In the genomic region with DNA sequence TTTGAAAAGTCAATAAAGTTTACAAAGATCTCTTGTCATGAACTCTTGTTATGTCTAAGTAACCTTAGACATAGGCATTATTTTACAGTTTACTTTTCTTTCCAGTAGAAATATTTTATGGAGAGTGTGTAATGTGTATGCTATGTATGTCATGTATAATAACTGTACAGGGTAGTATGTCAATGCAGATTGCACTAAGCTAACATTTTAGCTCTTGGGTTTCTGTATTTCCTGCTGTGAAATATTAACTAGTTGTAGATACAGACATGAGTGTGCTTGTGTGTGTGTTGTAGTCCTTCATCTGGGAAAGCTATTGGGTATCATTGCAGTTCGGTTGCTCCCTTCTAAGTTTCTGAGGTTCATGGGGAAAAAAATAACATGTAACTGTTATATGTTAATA, we compare ENCODE assay signal across 16 cellular contexts.
DNase-seq lines count a peak whose midpoint lies in the region; TF ChIP-seq lines count a peak whose summit lies in the region.
"Had no signal": no experiment of that assay in that cellular context is flagged by ENCODE, and none has a peak within 500 bp of the region (broad histone marks: within the 10 kb centered on the region; RNA-seq: fewer than 3 reads in every experiment).

No MANE protein-coding gene starts in this region.

- no peak overlapping the region for H2AFZ ChIP-seq in fibroblast of lung (ENCODE audit: low read length)
- H2AFZ ChIP-seq in osteoblast (ENCODE audit: low read length): no peak overlapping the region

- H3K9me3 ChIP-seq in fibroblast of lung (ENCODE audit: control insufficient read depth, insufficient read depth, low read depth, low read length) (no peaks in the 10 kb centered on the region), osteoblast (ENCODE audit: low read depth, low read length) (no peaks in the 10 kb centered on the region)

- peak; percentile 58 for DNase-seq in EH (ENCODE audit: low read depth)
- DNase-seq in NCI-H69 (lab: John Stamatoyannopoulos, UW): peak; percentile 41
- DNase-seq in fibroblast of lung (ENCODE audit: low read depth in 2 of 2): peak; percentile 8 to 54
- no peak for DNase-seq in osteoblast (ENCODE audit: insufficient read length, low spot score, missing footprints)
- DNase-seq in AG08395 (ENCODE audit: low spot score): no peak
- no peak for DNase-seq in DMS114 treated with DMSO at 0.1 percent for 48 hours (lab: John Stamatoyannopoulos, UW; ENCODE audit: unreplicated experiment)
- DNase-seq in D341Med (ENCODE audit: low spot score): no peak
- DNase-seq in T-helper 2 cell treated with Interferon-gamma antibody and Interleukin-4, amounts not matched to agents 5 μg/mL and 100 μg/mL, for 36 hours (ENCODE audit: low spot score): no peak
- DNase-seq: activated CD4-positive, alpha-beta T cell treated with anti-CD3 and anti-CD28 coated beads, Interleukin-2, amount 50 U/mL, for 48 hours; activated naive CD4-positive, alpha-beta T cell; central memory CD4-positive, alpha-beta T cell; NCI-H524 treated with DMSO at 0.1 percent for 48 hours; stimulated activated CD4-positive, alpha-beta T cell treated with anti-CD3 and anti-CD28 coated beads, Interleukin-2, amount 100 ng/mL, for 48 hours had no signal

- H3K27ac ChIP-seq in fibroblast of lung (ENCODE audit: insufficient read depth, low read length) (peak overlapping the region; percentile 38), osteoblast (ENCODE audit: low read depth, low read length) (peak overlapping the region; percentile 19)

- H3K4me1 ChIP-seq in fibroblast of lung (ENCODE audit: control insufficient read depth, extremely low read depth, insufficient read depth, low read length): peaks cover 6% of the 10 kb centered on the region
- peaks cover 24% of the 10 kb centered on the region for H3K4me1 ChIP-seq in osteoblast (ENCODE audit: insufficient read depth, low read length)

- no peak overlapping the region for H3K27ac Mint-ChIP-seq in T-helper 2 cell treated with Interferon-gamma antibody and Interleukin-4, amounts not matched to agents 5 μg/mL and 100 μg/mL, for 36 hours
- H3K27ac Mint-ChIP-seq: stimulated activated memory B cell treated with anti-CD40 and anti-IgM and Interleukin-4, amounts not matched to agents 10 μg/mL and 1 μg/mL and 100 μg/mL, for 72 hours had no signal

- H3K36me3 ChIP-seq in fibroblast of lung (ENCODE audit: control insufficient read depth, insufficient read depth, low read length) (no peaks in the 10 kb centered on the region), osteoblast (ENCODE audit: insufficient read depth, low read length) (no peaks in the 10 kb centered on the region)

- H3K36me3 Mint-ChIP-seq in T-helper 2 cell treated with Interferon-gamma antibody and Interleukin-4, amounts not matched to agents 5 μg/mL and 100 μg/mL, for 36 hours (ENCODE audit: low read depth): no peaks in the 10 kb centered on the region
- H3K36me3 Mint-ChIP-seq: stimulated activated memory B cell treated with anti-CD40 and anti-IgM and Interleukin-4, amounts not matched to agents 10 μg/mL and 1 μg/mL and 100 μg/mL, for 72 hours had no signal

- TF ChIP-seq CTCF in fibroblast of lung (conservative IDR thresholded peaks at IDR 0.05 in 1 of 2, IDR thresholded peaks at IDR 0.05 in 1 of 2; ENCODE audit: low read depth in 1 of 2, low read length in 2 of 2) (no peak), osteoblast (IDR thresholded peaks at IDR 0.05; ENCODE audit: extremely low read depth, low read depth, low read length) (no peak)

- no peaks in the 10 kb centered on the region for H3K9me3 Mint-ChIP-seq in T-helper 2 cell treated with Interferon-gamma antibody and Interleukin-4, amounts not matched to agents 5 μg/mL and 100 μg/mL, for 36 hours
- H3K9me3 Mint-ChIP-seq: CD14-positive monocyte; IgD-negative memory B cell; stimulated activated memory B cell treated with anti-CD40 and anti-IgM and Interleukin-4, amounts not matched to agents 10 μg/mL and 1 μg/mL and 100 μg/mL, for 72 hours had no signal

- H4K20me1 ChIP-seq in fibroblast of lung (ENCODE audit: control insufficient read depth, extremely low read depth, insufficient read depth, low read length): no peaks in the 10 kb centered on the region
- peaks cover 37% of the 10 kb centered on the region for H4K20me1 ChIP-seq in osteoblast (ENCODE audit: insufficient read depth, low read length)

- peaks cover 18% of the 10 kb centered on the region for H3K4me1 Mint-ChIP-seq in T-helper 2 cell treated with Interferon-gamma antibody and Interleukin-4, amounts not matched to agents 5 μg/mL and 100 μg/mL, for 36 hours (ENCODE audit: low read depth)

- H3K79me2 ChIP-seq in fibroblast of lung (ENCODE audit: control insufficient read depth, insufficient read depth, low read length) (peaks cover 21% of the 10 kb centered on the region), osteoblast (ENCODE audit: insufficient read depth, low read length) (peaks cover 89% of the 10 kb centered on the region)

- H3K9ac ChIP-seq in fibroblast of lung (ENCODE audit: insufficient read depth, low read length): no peak overlapping the region

- H3K4me3 ChIP-seq in fibroblast of lung (replicated peaks in 1 of 4; ENCODE audit: control extremely low read depth in 1 of 4, insufficient read depth in 1 of 4, low read depth in 3 of 4, low read length in 4 of 4) (peak overlapping the region in 2 of 4 experiments; percentile 8 to 25), osteoblast (ENCODE audit: insufficient read depth, low read length) (no peak overlapping the region)

- H3K27me3 Mint-ChIP-seq in T-helper 2 cell treated with Interferon-gamma antibody and Interleukin-4, amounts not matched to agents 5 μg/mL and 100 μg/mL, for 36 hours (ENCODE audit: low read depth): no peaks in the 10 kb centered on the region
- H3K27me3 Mint-ChIP-seq: IgD-negative memory B cell; stimulated activated memory B cell treated with anti-CD40 and anti-IgM and Interleukin-4, amounts not matched to agents 10 μg/mL and 1 μg/mL and 100 μg/mL, for 72 hours had no signal

- H3K4me2 ChIP-seq in fibroblast of lung (ENCODE audit: extremely low read depth, insufficient read depth, low read length) (peak overlapping the region; percentile 72), osteoblast (ENCODE audit: insufficient read depth, low read length) (peak overlapping the region; percentile 55)

- H3K4me3 Mint-ChIP-seq in T-helper 2 cell treated with Interferon-gamma antibody and Interleukin-4, amounts not matched to agents 5 μg/mL and 100 μg/mL, for 36 hours: no peak overlapping the region
- H3K4me3 Mint-ChIP-seq: CD14-positive monocyte; stimulated activated memory B cell treated with anti-CD40 and anti-IgM and Interleukin-4, amounts not matched to agents 10 μg/mL and 1 μg/mL and 100 μg/mL, for 72 hours had no signal

- H3K27me3 ChIP-seq in fibroblast of lung (ENCODE audit: control insufficient read depth, insufficient read depth, low read length) (no peaks in the 10 kb centered on the region), osteoblast (ENCODE audit: insufficient read depth, low read length) (no peaks in the 10 kb centered on the region)

Comparison
In these comparisons a context has a peak if more than half of its experiments do, and no peak if none do; other contexts are left out.
1. DNase-seq: peak in EH (single experiment), NCI-H69 (single experiment) and fibroblast of lung (2 of 2); none in osteoblast (single experiment), AG08395 (single experiment), DMS114 treated with DMSO at 0.1 percent for 48 hours (single experiment), D341Med (single experiment) and T-helper 2 cell treated with Interferon-gamma antibody and Interleukin-4, amounts not matched to agents 5 μg/mL and 100 μg/mL, for 36 hours (single experiment).